Comparison of ENCODE assay signal across 17 cellular contexts in the genomic region with DNA sequence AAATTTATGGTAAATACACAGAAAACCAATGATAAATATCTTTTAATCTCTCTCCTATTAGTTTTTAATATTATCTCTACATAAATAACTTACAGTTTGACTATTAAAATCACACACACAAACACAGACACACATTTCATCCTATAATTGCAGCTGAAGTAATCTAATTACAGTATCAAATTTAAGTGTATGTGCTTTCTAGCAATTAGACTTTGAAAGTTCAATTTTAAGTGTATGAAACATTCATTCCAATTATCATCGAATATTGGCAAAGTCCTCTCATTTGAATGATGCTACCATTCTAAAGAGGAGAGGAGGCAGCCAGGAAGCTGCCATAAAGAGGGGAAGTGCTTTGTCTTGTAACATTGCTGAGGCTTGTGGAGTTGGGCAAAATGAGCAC.
"Had no signal": no experiment of that assay in that cellular context is flagged by ENCODE, and none has a peak within 500 bp of the region (broad histone marks: within the 10 kb centered on the region; RNA-seq: fewer than 3 reads in every experiment).

No MANE protein-coding gene starts in this region.

- H3K27me3 ChIP-seq: heart left ventricle, testis, tibial nerve had no signal

- H3K9me3 ChIP-seq: heart left ventricle, left ventricle myocardium inferior, testis, tibial nerve had no signal

- H3K27ac ChIP-seq: heart left ventricle, left ventricle myocardium inferior, testis, tibial nerve had no signal

- H3K36me3 ChIP-seq: heart left ventricle, left ventricle myocardium inferior, tibial nerve had no signal

- ATAC-seq: esophagus mucosa; heart left ventricle; naive thymus-derived CD4-positive, alpha-beta T cell; sciatic nerve; stimulated activated naive B cell treated with anti-CD40 and anti-IgM and Interleukin-4, amounts not matched to agents 10 μg/mL and 1 μg/mL and 100 μg/mL, for 72 hours; stimulated activated naive CD8-positive, alpha-beta T cell treated with anti-CD3 and anti-CD28 coated beads, Interleukin-15, amount 100 ng/mL, for 72 hours had no signal

- H3K4me1 ChIP-seq: heart left ventricle, left ventricle myocardium inferior, testis, tibial nerve had no signal

- H3K4me3 ChIP-seq: heart left ventricle, left ventricle myocardium inferior, lung, testis, tibial nerve had no signal

- FAIRE-seq: keratinocyte had no signal

- DNase-seq: effector memory CD4-positive, alpha-beta T cell; heart left ventricle; hippocampal formation; left ventricle myocardium inferior; mesenchymal stem cell; naive thymus-derived CD4-positive, alpha-beta T cell; posterior cingulate gyrus; stimulated activated CD4-positive, alpha-beta T cell treated with anti-CD3 and anti-CD28 coated beads, Interleukin-2, amount 100 ng/mL, for 24 hours; stimulated activated CD4-positive, alpha-beta T cell treated with anti-CD3 and anti-CD28 coated beads, Interleukin-4, amount 100 ng/mL, for 4 hours; stimulated activated naive B cell treated with anti-CD40 and anti-IgM and Interleukin-4, amounts not matched to agents 10 μg/mL and 1 μg/mL and 100 μg/mL, for 72 hours; stimulated activated naive CD8-positive, alpha-beta T cell treated with anti-CD3 and anti-CD28 coated beads, Interleukin-15, amount 100 ng/mL, for 72 hours; testis had no signal
